Comparison of ENCODE assay signal across 1 cellular context in the genomic region with DNA sequence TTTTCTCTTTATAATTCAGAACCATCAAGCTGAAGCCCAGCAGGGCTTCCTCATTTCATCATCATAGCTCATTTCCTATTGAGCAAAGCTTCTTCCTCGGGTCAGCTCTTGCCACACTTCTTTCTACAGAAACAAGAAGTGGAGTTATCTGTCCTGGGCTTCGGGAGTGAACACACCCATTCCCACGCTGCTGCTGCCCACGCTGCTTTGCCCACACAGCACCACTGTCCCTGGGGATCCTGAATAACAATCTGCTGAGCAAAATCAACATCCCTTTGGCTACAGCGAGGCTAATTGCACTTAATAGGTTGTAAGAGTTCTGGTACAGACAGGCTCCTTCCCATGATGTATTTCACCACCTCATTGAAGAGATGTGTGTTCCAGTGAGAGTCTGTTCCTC.
TF ChIP-seq lines count a peak whose summit lies in the region.

No MANE protein-coding gene starts in this region.

TF ChIP-seq in K562, 482 proteins besides CTCF, POLR2A, EP300 and RAD21:
- TF ChIP-seq, protein P1, sequence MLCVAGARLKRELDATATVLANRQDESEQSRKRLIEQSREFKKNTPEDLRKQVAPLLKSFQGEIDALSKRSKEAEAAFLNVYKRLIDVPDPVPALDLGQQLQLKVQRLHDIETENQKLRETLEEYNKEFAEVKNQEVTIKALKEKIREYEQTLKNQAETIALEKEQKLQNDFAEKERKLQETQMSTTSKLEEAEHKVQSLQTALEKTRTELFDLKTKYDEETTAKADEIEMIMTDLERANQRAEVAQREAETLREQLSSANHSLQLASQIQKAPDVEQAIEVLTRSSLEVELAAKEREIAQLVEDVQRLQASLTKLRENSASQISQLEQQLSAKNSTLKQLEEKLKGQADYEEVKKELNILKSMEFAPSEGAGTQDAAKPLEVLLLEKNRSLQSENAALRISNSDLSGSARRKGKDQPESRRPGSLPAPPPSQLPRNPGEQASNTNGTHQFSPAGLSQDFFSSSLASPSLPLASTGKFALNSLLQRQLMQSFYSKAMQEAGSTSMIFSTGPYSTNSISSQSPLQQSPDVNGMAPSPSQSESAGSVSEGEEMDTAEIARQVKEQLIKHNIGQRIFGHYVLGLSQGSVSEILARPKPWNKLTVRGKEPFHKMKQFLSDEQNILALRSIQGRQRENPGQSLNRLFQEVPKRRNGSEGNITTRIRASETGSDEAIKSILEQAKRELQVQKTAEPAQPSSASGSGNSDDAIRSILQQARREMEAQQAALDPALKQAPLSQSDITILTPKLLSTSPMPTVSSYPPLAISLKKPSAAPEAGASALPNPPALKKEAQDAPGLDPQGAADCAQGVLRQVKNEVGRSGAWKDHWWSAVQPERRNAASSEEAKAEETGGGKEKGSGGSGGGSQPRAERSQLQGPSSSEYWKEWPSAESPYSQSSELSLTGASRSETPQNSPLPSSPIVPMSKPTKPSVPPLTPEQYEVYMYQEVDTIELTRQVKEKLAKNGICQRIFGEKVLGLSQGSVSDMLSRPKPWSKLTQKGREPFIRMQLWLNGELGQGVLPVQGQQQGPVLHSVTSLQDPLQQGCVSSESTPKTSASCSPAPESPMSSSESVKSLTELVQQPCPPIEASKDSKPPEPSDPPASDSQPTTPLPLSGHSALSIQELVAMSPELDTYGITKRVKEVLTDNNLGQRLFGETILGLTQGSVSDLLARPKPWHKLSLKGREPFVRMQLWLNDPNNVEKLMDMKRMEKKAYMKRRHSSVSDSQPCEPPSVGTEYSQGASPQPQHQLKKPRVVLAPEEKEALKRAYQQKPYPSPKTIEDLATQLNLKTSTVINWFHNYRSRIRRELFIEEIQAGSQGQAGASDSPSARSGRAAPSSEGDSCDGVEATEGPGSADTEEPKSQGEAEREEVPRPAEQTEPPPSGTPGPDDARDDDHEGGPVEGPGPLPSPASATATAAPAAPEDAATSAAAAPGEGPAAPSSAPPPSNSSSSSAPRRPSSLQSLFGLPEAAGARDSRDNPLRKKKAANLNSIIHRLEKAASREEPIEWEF (CRISPR knock-in tag; IDR thresholded peaks at IDR 0.05), result no peak
- TF ChIP-seq ATF4 (CRISPR knock-in tag; IDR thresholded peaks at IDR 0.05) (0 out of 2 replicates have a peak, but pooled peaks have one; percentile 23), SRSF1 (IDR thresholded peaks at IDR 0.05; ENCODE audit: low read depth, low read length) (no peak), ZNF445 (CRISPR knock-in tag; IDR thresholded peaks at IDR 0.05; ENCODE audit: low read depth) (no peak), EGR1 (conservative IDR thresholded peaks at IDR 0.05) (peak; percentile 42), BRCA1 (IDR thresholded peaks at IDR 0.05) (no peak), BRCA1 (CRISPR knock-in tag; IDR thresholded peaks at IDR 0.05) (no peak), ETV6 (IDR thresholded peaks at IDR 0.05; ENCODE audit: borderline replicate concordance in 1 of 2, low read depth in 2 of 2, low read length in 1 of 2) (0 out of 4 replicates have a peak, but pooled peaks of 1 of the 2 experiments have one; percentile 28), ETV6 (CRISPR knock-in tag; IDR thresholded peaks at IDR 0.05; ENCODE audit: borderline replicate concordance) (no peak), ZNF143 (CRISPR knock-in tag; IDR thresholded peaks at IDR 0.05) (no peak), CEBPB (tag; IDR thresholded peaks at IDR 0.05) (peak; percentile 94), SPI1 (IDR thresholded peaks at IDR 0.05; ENCODE audit: borderline replicate concordance, low read depth, low read length) (peak; percentile 71; the same call in 1 of the 2 replicates), PREB (CRISPR knock-in tag; IDR thresholded peaks at IDR 0.05) (no peak), ZNF584 (CRISPR knock-in tag; IDR thresholded peaks at IDR 0.05; ENCODE audit: low read depth) (no peak), ATF3 (IDR thresholded peaks at IDR 0.05) (peak; percentile 56), ATF3 (CRISPR knock-in tag; conservative IDR thresholded peaks at IDR 0.05) (no peak), GABPA (tag; conservative IDR thresholded peaks at IDR 0.05; ENCODE audit: low read depth) (peak; percentile 46; the same call in 1 of the 2 replicates), CEBPG (CRISPR knock-in tag; IDR thresholded peaks at IDR 0.05) (peak; percentile 17; the same call in 1 of the 2 replicates), CEBPG (tag; conservative IDR thresholded peaks at IDR 0.05 in 1 of 2, IDR thresholded peaks at IDR 0.05 in 1 of 2) (peak; percentile 83 to 93), SMAD3 (CRISPR knock-in tag; conservative IDR thresholded peaks at IDR 0.05) (no peak)
- TF ChIP-seq, protein P2, sequence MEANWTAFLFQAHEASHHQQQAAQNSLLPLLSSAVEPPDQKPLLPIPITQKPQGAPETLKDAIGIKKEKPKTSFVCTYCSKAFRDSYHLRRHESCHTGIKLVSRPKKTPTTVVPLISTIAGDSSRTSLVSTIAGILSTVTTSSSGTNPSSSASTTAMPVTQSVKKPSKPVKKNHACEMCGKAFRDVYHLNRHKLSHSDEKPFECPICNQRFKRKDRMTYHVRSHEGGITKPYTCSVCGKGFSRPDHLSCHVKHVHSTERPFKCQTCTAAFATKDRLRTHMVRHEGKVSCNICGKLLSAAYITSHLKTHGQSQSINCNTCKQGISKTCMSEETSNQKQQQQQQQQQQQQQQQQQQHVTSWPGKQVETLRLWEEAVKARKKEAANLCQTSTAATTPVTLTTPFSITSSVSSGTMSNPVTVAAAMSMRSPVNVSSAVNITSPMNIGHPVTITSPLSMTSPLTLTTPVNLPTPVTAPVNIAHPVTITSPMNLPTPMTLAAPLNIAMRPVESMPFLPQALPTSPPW (CRISPR knock-in tag; IDR thresholded peaks at IDR 0.05), result no peak
- TF ChIP-seq, protein P3, sequence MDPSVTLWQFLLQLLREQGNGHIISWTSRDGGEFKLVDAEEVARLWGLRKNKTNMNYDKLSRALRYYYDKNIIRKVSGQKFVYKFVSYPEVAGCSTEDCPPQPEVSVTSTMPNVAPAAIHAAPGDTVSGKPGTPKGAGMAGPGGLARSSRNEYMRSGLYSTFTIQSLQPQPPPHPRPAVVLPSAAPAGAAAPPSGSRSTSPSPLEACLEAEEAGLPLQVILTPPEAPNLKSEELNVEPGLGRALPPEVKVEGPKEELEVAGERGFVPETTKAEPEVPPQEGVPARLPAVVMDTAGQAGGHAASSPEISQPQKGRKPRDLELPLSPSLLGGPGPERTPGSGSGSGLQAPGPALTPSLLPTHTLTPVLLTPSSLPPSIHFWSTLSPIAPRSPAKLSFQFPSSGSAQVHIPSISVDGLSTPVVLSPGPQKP (CRISPR knock-in tag; IDR thresholded peaks at IDR 0.05), result no peak
- TF ChIP-seq, protein P4, sequence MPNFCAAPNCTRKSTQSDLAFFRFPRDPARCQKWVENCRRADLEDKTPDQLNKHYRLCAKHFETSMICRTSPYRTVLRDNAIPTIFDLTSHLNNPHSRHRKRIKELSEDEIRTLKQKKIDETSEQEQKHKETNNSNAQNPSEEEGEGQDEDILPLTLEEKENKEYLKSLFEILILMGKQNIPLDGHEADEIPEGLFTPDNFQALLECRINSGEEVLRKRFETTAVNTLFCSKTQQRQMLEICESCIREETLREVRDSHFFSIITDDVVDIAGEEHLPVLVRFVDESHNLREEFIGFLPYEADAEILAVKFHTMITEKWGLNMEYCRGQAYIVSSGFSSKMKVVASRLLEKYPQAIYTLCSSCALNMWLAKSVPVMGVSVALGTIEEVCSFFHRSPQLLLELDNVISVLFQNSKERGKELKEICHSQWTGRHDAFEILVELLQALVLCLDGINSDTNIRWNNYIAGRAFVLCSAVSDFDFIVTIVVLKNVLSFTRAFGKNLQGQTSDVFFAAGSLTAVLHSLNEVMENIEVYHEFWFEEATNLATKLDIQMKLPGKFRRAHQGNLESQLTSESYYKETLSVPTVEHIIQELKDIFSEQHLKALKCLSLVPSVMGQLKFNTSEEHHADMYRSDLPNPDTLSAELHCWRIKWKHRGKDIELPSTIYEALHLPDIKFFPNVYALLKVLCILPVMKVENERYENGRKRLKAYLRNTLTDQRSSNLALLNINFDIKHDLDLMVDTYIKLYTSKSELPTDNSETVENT (CRISPR knock-in tag; IDR thresholded peaks at IDR 0.05), result no peak
- TF ChIP-seq, protein P5, sequence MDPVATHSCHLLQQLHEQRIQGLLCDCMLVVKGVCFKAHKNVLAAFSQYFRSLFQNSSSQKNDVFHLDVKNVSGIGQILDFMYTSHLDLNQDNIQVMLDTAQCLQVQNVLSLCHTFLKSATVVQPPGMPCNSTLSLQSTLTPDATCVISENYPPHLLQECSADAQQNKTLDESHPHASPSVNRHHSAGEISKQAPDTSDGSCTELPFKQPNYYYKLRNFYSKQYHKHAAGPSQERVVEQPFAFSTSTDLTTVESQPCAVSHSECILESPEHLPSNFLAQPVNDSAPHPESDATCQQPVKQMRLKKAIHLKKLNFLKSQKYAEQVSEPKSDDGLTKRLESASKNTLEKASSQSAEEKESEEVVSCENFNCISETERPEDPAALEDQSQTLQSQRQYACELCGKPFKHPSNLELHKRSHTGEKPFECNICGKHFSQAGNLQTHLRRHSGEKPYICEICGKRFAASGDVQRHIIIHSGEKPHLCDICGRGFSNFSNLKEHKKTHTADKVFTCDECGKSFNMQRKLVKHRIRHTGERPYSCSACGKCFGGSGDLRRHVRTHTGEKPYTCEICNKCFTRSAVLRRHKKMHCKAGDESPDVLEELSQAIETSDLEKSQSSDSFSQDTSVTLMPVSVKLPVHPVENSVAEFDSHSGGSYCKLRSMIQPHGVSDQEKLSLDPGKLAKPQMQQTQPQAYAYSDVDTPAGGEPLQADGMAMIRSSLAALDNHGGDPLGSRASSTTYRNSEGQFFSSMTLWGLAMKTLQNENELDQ (CRISPR knock-in tag; IDR thresholded peaks at IDR 0.05; ENCODE audit: borderline replicate concordance), result no peak
